In the genomic region with DNA sequence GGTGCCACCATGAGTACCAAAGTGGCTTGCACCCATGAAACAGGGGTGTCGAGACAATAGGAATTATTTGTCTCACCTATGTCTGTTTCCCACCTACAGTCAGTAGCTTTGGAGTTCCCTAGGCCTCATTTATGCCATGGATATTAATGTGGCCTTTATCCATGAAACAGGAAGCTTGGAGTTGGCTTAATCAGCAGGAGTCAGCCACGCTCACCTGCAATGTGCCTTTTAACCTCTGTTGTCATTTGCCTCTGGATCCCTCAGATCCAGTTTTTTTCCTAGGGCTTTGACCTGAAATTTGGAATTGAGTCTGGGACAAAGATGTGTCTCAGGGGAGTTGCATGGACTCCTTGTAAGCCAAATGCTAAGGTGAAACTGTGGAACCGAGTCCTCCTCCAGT, we compare ENCODE assay signal across 20 cellular contexts. TPM values are rescaled to one million over a fixed set of nuclear protein-coding genes. Genes with fewer than 3 reads are reported as not detected.
DNase-seq lines count a peak whose midpoint lies in the region; ATAC-seq and TF ChIP-seq lines count a peak whose summit lies in the region.
"Had no signal": no experiment of that assay in that cellular context is flagged by ENCODE, and none has a peak within 500 bp of the region (broad histone marks: within the 10 kb centered on the region; RNA-seq: fewer than 3 reads in every experiment).

No MANE protein-coding gene starts in this region.

- no peak for ATAC-seq in CD4-positive, CD25-positive, alpha-beta regulatory T cell (ENCODE audit: low read depth in 2 of 2)
- no peak for ATAC-seq in WTC11
- ATAC-seq in stimulated activated effector memory CD8-positive, alpha-beta T cell treated with anti-CD3 and anti-CD28 coated beads, Interleukin-12 subunit alpha, Interleukin-12 subunit beta, amount 100 ng/mL, for 72 hours = no peak
- ATAC-seq: HCT116 had no signal

- no peaks in the 10 kb centered on the region for H3K36me3 ChIP-seq in CD4-positive, CD25-positive, alpha-beta regulatory T cell (ENCODE audit: control insufficient read depth, insufficient read depth, low read length)
- peaks cover 0 to 11% of the 10 kb centered on the region in 2 experiments for H3K36me3 ChIP-seq in SK-N-SH (replicated peaks in 1 of 2; ENCODE audit: control insufficient read depth in 1 of 2, insufficient read depth in 2 of 2, low read length in 1 of 2)

- no peak overlapping the region for H4K8ac ChIP-seq in H9 (replicated peaks; ENCODE audit: insufficient read length, low read depth, low read length)

- no peak overlapping the region for H3T11ph ChIP-seq in H9 (ENCODE audit: low read length)

- no peak overlapping the region for H2BK5ac ChIP-seq in H9 (ENCODE audit: insufficient read length, low read length)

- POLR2A ChIA-PET in WTC11 (lab: Charles Lee) (interaction anchor here (0.6 kb wide), 1 partner anchor 120 kb away, joined by 3 read pairs; no protein-coding TSS in a partner anchor), SK-N-SH (lab: Yijun Ruan, JAX) (no interaction called here)

- no peak overlapping the region for H2BK20ac ChIP-seq in H9 (ENCODE audit: low read depth, low read length, poor library complexity, severe bottlenecking)

- no peak for DNase-seq in CD4-positive, CD25-positive, alpha-beta regulatory T cell
- no peak for DNase-seq in H9
- DNase-seq in WTC11 (ENCODE audit: low spot score) = no peak
- no peak for DNase-seq in stimulated activated effector memory CD8-positive, alpha-beta T cell treated with anti-CD3 and anti-CD28 coated beads, Interleukin-12 subunit alpha, Interleukin-12 subunit beta, amount 100 ng/mL, for 72 hours (ENCODE audit: low spot score in 2 of 2)
- DNase-seq in SK-N-SH = no peak
- no peak for DNase-seq in HCEC 1CT
- DNase-seq in A172 (ENCODE audit: low spot score) = no peak
- DNase-seq: 8988T; CD4-positive, alpha-beta T cell; CD8-positive, alpha-beta memory T cell; DMS 273 treated with DMSO at 0.1 percent for 48 hours; DMS79; EL; GDM1; GOT3; HFFc6 had no signal

- no peaks in the 10 kb centered on the region for H4K20me1 ChIP-seq in H9 (ENCODE audit: control insufficient read depth, insufficient read depth, insufficient read length)
- peaks cover 94% of the 10 kb centered on the region for H4K20me1 ChIP-seq in SK-N-SH (ENCODE audit: insufficient read depth)

- peaks cover 3% of the 10 kb centered on the region for H3K4me1 ChIP-seq in CD4-positive, CD25-positive, alpha-beta regulatory T cell (ENCODE audit: control insufficient read depth, insufficient read depth, low read length, poor library complexity, severe bottlenecking)
- H3K4me1 ChIP-seq in H9 (ENCODE audit: insufficient read depth, low read length) (peaks cover 3% of the 10 kb centered on the region; the same call in 1 of the 2 replicates), SK-N-SH (ENCODE audit: control insufficient read depth in 1 of 2, insufficient read depth in 2 of 2, low read depth in 1 of 2, low read length in 1 of 2) (peaks cover 0 to 11% of the 10 kb centered on the region in 2 experiments; a peak in 2 of 4 replicates)

- no peak overlapping the region for H3K4me3 ChIP-seq in CD4-positive, CD25-positive, alpha-beta regulatory T cell (ENCODE audit: low read depth, low read length)
- no peak overlapping the region for H3K4me3 ChIP-seq in SK-N-SH (ENCODE audit: low read depth in 2 of 2, low read length in 1 of 2)
- H3K4me3 ChIP-seq: BLaER1 had no signal

- H3K18ac ChIP-seq in H9 (ENCODE audit: insufficient read length, low read depth, low read length) = no peak overlapping the region

- H3K27ac ChIP-seq in CD4-positive, CD25-positive, alpha-beta regulatory T cell (ENCODE audit: insufficient read depth, low read length, poor library complexity, severe bottlenecking) = no peak overlapping the region
- no peak overlapping the region for H3K27ac ChIP-seq in H9 (ENCODE audit: insufficient read length, low read depth, low read length)
- H3K27ac ChIP-seq in SK-N-SH (ENCODE audit: low read depth in 2 of 2, low read length in 1 of 2) = no peak overlapping the region
- H3K27ac ChIP-seq: C4-2B had no signal

- H3K79me1 ChIP-seq in H9 (ENCODE audit: insufficient read depth, low read depth, low read length, poor library complexity, severe bottlenecking) = peaks cover 11% of the 10 kb centered on the region

- peak overlapping the region in 2 of 3 donors; percentile 36 to 48 for H3K27ac Mint-ChIP-seq in CD4-positive, CD25-positive, alpha-beta regulatory T cell
- H3K27ac Mint-ChIP-seq in H9 (peak overlapping the region in 2 of 3 experiments; percentile 65 to 75; a peak in 2 of 7 replicates), WTC11 (peak overlapping the region; percentile 50; the same call in 1 of the 2 replicates)
- H3K27ac Mint-ChIP-seq in stimulated activated effector memory CD8-positive, alpha-beta T cell treated with anti-CD3 and anti-CD28 coated beads, Interleukin-12 subunit alpha, Interleukin-12 subunit beta, amount 100 ng/mL, for 72 hours = peak overlapping the region; percentile 65
- H3K27ac Mint-ChIP-seq: CD4-positive, alpha-beta T cell had no signal

- H3K23me2 ChIP-seq in H9 (ENCODE audit: insufficient read length, low read depth, low read length, poor library complexity, severe bottlenecking) = no peaks in the 10 kb centered on the region

- H3K4ac ChIP-seq in H9 (ENCODE audit: low read depth, low read length) = no peak overlapping the region

- H3K9me2 ChIP-seq in SK-N-SH = no peaks in the 10 kb centered on the region

- H3K9me3 ChIP-seq in CD4-positive, CD25-positive, alpha-beta regulatory T cell (ENCODE audit: control insufficient read depth in 2 of 2, low read length in 2 of 2) = no peaks in the 10 kb centered on the region
- H3K9me3 ChIP-seq in H9 (ENCODE audit: control insufficient read depth, low read depth, low read length) (no peaks in the 10 kb centered on the region), SK-N-SH (no peaks in the 10 kb centered on the region)

- H3K4me3 Mint-ChIP-seq in CD4-positive, CD25-positive, alpha-beta regulatory T cell = no peak overlapping the region
- H3K4me3 Mint-ChIP-seq in H9 = no peak overlapping the region
- no peak overlapping the region for H3K4me3 Mint-ChIP-seq in WTC11
- no peak overlapping the region for H3K4me3 Mint-ChIP-seq in stimulated activated effector memory CD8-positive, alpha-beta T cell treated with anti-CD3 and anti-CD28 coated beads, Interleukin-12 subunit alpha, Interleukin-12 subunit beta, amount 100 ng/mL, for 72 hours
- H3K4me3 Mint-ChIP-seq: CD4-positive, alpha-beta T cell; CD8-positive, alpha-beta memory T cell had no signal

- CTCF ChIA-PET in WTC11 (lab: Charles Lee) (interaction anchor here (1.7 kb wide), 1 partner anchor 64 kb away, joined by 6 read pairs; no protein-coding TSS in a partner anchor), SK-N-SH (lab: Yijun Ruan, JAX) (interaction anchor here (1.2 kb wide), 1 partner anchor 10 kb away, joined by 3 read pairs; no protein-coding TSS in a partner anchor)

- no peak overlapping the region for H2AK5ac ChIP-seq in H9 (ENCODE audit: insufficient read length, low read length)

- H4K5ac ChIP-seq in H9 (ENCODE audit: insufficient read length, low read depth, low read length) = no peak overlapping the region

- TF ChIP-seq CTCF in H9 (conservative IDR thresholded peaks at IDR 0.05) (no peak), WTC11 (IDR thresholded peaks at IDR 0.05) (no peak), SK-N-SH (IDR thresholded peaks at IDR 0.05) (no peak)

- H3K56ac ChIP-seq in H9 (ENCODE audit: insufficient read length, low read depth, low read length) = no peak overlapping the region

- H3K9ac ChIP-seq in H9 (ENCODE audit: extremely low read depth, insufficient read length, low read length) (no peak overlapping the region), SK-N-SH (no peak overlapping the region)
- H3K9ac ChIP-seq: BLaER1 had no signal

- no peak overlapping the region for H2BK120ac ChIP-seq in H9 (ENCODE audit: low read depth, low read length, poor library complexity, severe bottlenecking)

- no peak overlapping the region for H2BK15ac ChIP-seq in H9 (ENCODE audit: low read depth, low read length)

- H3F3A ChIP-seq in SK-N-SH (replicated peaks; ENCODE audit: insufficient read depth) = peaks cover 5% of the 10 kb centered on the region

- no peak overlapping the region for H2BK12ac ChIP-seq in H9 (ENCODE audit: insufficient read length, low read depth, low read length)

- no peaks in the 10 kb centered on the region for H3K27me3 Mint-ChIP-seq in CD4-positive, CD25-positive, alpha-beta regulatory T cell
- no peaks in the 10 kb centered on the region; the same call in 1 of the 2 replicates for H3K27me3 Mint-ChIP-seq in H9 (ENCODE audit: low read depth)
- H3K27me3 Mint-ChIP-seq in WTC11 (ENCODE audit: low read depth) = no peaks in the 10 kb centered on the region
- H3K27me3 Mint-ChIP-seq: B cell; CD4-positive, alpha-beta T cell; CD8-positive, alpha-beta memory T cell had no signal

- no CpG with 5 or more reads among the region's 3 CpGs for WGBS in H9 (ENCODE audit: extremely low coverage, insufficient read length, low lambda C conversion rate)
- WGBS in SK-N-SH (ENCODE audit: low lambda C conversion rate) = 98% methylated on average over 3 of the region's 3 CpGs

- H2AFZ ChIP-seq in H9 (ENCODE audit: low read length) = no peak overlapping the region
- no peak overlapping the region for H2AFZ ChIP-seq in SK-N-SH (ENCODE audit: low read depth)

- no peak overlapping the region for H3K14ac ChIP-seq in H9 (ENCODE audit: insufficient read depth, low read length)

- H3K79me2 ChIP-seq in H9 (ENCODE audit: insufficient read depth, low read length) (peaks cover 16% of the 10 kb centered on the region; the same call in 1 of the 2 replicates), SK-N-SH (ENCODE audit: insufficient read depth) (peaks cover 99% of the 10 kb centered on the region)

- no peak overlapping the region for H4K91ac ChIP-seq in H9 (ENCODE audit: insufficient read length, low read depth, low read length)

- H3K4me2 ChIP-seq in H9 (ENCODE audit: insufficient read depth, insufficient read length, low read length) (no peak overlapping the region), SK-N-SH (no peak overlapping the region)

- TF ChIP-seq RAD21 in SK-N-SH (IDR thresholded peaks at IDR 0.05; ENCODE audit: low read length) = no peak

- H3K27me3 ChIP-seq in CD4-positive, CD25-positive, alpha-beta regulatory T cell (ENCODE audit: control insufficient read depth, insufficient read depth, low read length) = no peaks in the 10 kb centered on the region
- no peaks in the 10 kb centered on the region for H3K27me3 ChIP-seq in H9 (ENCODE audit: insufficient read depth, low read length)
- no peaks in the 10 kb centered on the region for H3K27me3 ChIP-seq in SK-N-SH (ENCODE audit: insufficient read depth)
- H3K27me3 ChIP-seq: BLaER1 had no signal

- TF ChIP-seq EP300 in SK-N-SH (IDR thresholded peaks at IDR 0.05; ENCODE audit: borderline replicate concordance in 1 of 2, low read depth in 1 of 2, low read length in 1 of 2) = no peak

- H3K36me3 Mint-ChIP-seq in CD4-positive, CD25-positive, alpha-beta regulatory T cell = peaks cover 8% of the 10 kb centered on the region
- H3K36me3 Mint-ChIP-seq in H9 (ENCODE audit: insufficient read depth in 1 of 3, low read depth in 3 of 3) = peaks cover 6 to 16% (median 12%) of the 10 kb centered on the region in 3 experiments; a peak in 6 of 7 replicates
- H3K36me3 Mint-ChIP-seq in WTC11 = peaks cover 8% of the 10 kb centered on the region
- H3K36me3 Mint-ChIP-seq in stimulated activated effector memory CD8-positive, alpha-beta T cell treated with anti-CD3 and anti-CD28 coated beads, Interleukin-12 subunit alpha, Interleukin-12 subunit beta, amount 100 ng/mL, for 72 hours = peaks cover 6% of the 10 kb centered on the region

- no peaks in the 10 kb centered on the region for H3K9me3 Mint-ChIP-seq in CD4-positive, CD25-positive, alpha-beta regulatory T cell
- peaks cover 0 to 6% of the 10 kb centered on the region in 2 experiments; a peak in 3 of 5 replicates for H3K9me3 Mint-ChIP-seq in H9
- peaks cover 8% of the 10 kb centered on the region for H3K9me3 Mint-ChIP-seq in WTC11
- no peaks in the 10 kb centered on the region for H3K9me3 Mint-ChIP-seq in stimulated activated effector memory CD8-positive, alpha-beta T cell treated with anti-CD3 and anti-CD28 coated beads, Interleukin-12 subunit alpha, Interleukin-12 subunit beta, amount 100 ng/mL, for 72 hours
- H3K9me3 Mint-ChIP-seq: CD4-positive, alpha-beta T cell; CD8-positive, alpha-beta memory T cell; HFFc6 had no signal

- H3K23ac ChIP-seq in H9 (ENCODE audit: insufficient read length, low read depth, low read length) = no peak overlapping the region

- peaks cover 13 to 40% (median 27%) of the 10 kb centered on the region in 4 donors for H3K4me1 Mint-ChIP-seq in CD4-positive, CD25-positive, alpha-beta regulatory T cell
- H3K4me1 Mint-ChIP-seq in H9 (peaks cover 15 to 16% of the 10 kb centered on the region in 2 experiments), WTC11 (peaks cover 25% of the 10 kb centered on the region)
- peaks cover 19% of the 10 kb centered on the region for H3K4me1 Mint-ChIP-seq in stimulated activated effector memory CD8-positive, alpha-beta T cell treated with anti-CD3 and anti-CD28 coated beads, Interleukin-12 subunit alpha, Interleukin-12 subunit beta, amount 100 ng/mL, for 72 hours

RNA-seq across cellular contexts. Expression of gene TAOK1, which starts 44.4 kb away (rescaled TPM):
- total RNA-seq in CD4-positive, CD25-positive, alpha-beta regulatory T cell = 68.5 TPM
- polyA plus RNA-seq in CD4-positive, CD25-positive, alpha-beta regulatory T cell = 1 to 10 TPM; 2.2 to 5.2 (median 3.1) TPM
- total RNA-seq in H9 (2021) = 85.9 and 93.0 TPM in 2 replicates
- total RNA-seq in WTC11 (2021) = 86.4 to 87.1 TPM (median 86.5 TPM) in 3 replicates
- polyA plus RNA-seq in SK-N-SH (2012; rRNA removed) = 5.9 and 7.4 TPM in 2 replicates
- 9.7 and 11.9 TPM in 2 replicates for polyA plus RNA-seq in SK-N-SH (2012; cell fraction: cytosol; rRNA removed)
- polyA plus RNA-seq in SK-N-SH (2012; cell fraction: nucleus; rRNA removed) = 5.4 and 12.3 TPM in 2 replicates
- total RNA-seq in A172 (2014; rRNA removed; shearing (Covaris generic)) = 46.6 and 64.3 TPM in 2 replicates
